In the genomic region with DNA sequence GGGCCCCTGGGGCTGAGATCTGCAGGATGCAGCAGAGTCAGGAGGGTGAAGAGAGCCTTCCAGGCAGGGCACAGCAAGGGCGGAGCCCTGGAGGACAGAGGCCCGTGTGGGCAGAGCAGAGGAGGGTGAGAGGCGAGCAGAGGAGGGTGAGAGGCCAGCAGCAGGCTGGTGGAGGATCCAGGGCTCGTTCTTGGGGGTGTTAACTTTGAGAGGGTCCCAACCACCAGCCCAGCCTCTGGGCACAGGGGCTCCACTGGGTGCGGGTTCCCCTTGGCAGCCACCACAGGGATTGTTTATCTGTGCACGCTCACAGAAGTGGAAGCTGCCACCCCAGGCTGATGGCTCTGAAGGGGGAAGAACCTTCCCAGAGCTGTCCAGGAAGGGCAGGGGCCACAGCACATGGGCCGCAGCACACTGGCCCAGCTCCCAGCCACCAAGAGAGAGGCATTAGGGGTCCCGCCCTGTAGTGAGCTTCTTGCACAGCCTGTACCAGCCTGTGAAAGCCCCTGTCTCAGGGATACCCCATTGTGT, we compare ENCODE assay signal across 18 cellular contexts. TPM values are rescaled to one million over a fixed set of nuclear protein-coding genes. Genes with fewer than 3 reads are reported as not detected.
DNase-seq lines count a peak whose midpoint lies in the region; ATAC-seq and TF ChIP-seq lines count a peak whose summit lies in the region.
"Had no signal": no experiment of that assay in that cellular context is flagged by ENCODE, and none has a peak within 500 bp of the region (broad histone marks: within the 10 kb centered on the region; RNA-seq: fewer than 3 reads in every experiment).

No MANE protein-coding gene starts in this region.

- H3K36me3 ChIP-seq in HEK293 (ENCODE audit: control insufficient read depth in 2 of 2, insufficient read depth in 1 of 2, low read length in 2 of 2) (no peaks in the 10 kb centered on the region), left ventricle myocardium inferior (no peaks in the 10 kb centered on the region), neural progenitor cell (no peaks in the 10 kb centered on the region), thyroid gland (no peaks in the 10 kb centered on the region), SJCRH30 (no peaks in the 10 kb centered on the region)
- H3K36me3 ChIP-seq: adrenal gland had no signal

- no peaks in the 10 kb centered on the region for H3K36me3 Mint-ChIP-seq in neural progenitor cell
- H3K36me3 Mint-ChIP-seq: IgD-negative memory B cell had no signal

- H3K27ac Mint-ChIP-seq in neural progenitor cell = peak overlapping the region; percentile 74
- H3K27ac Mint-ChIP-seq: activated T-helper 2 cell treated with anti-CD3 and anti-CD28 coated beads, Interferon-gamma antibody, Interleukin-2, Interleukin-4, amounts not matched to agents 10 μg/mL and 5 μg/mL and 100 μg/mL, durations not matched to agents 14 hours and 24 hours and 36 hours; IgD-negative memory B cell; progenitor cell of endocrine pancreas had no signal

- H3K27me3 Mint-ChIP-seq in neural progenitor cell (ENCODE audit: insufficient read depth, low read depth) = peaks cover 10% of the 10 kb centered on the region

- POLR2A ChIA-PET in HEK293 (lab: Yijun Ruan, JAX) = no interaction called here

- no peak overlapping the region for H3K27ac ChIP-seq in HEK293 (ENCODE audit: extremely low read depth, low read depth, low read length)
- peak overlapping the region; percentile 99 for H3K27ac ChIP-seq in left ventricle myocardium inferior (replicated peaks)
- H3K27ac ChIP-seq in neural progenitor cell = no peak overlapping the region
- peak overlapping the region in 2 of 3 donors; percentile 51 to 52 for H3K27ac ChIP-seq in thyroid gland
- H3K27ac ChIP-seq in SJCRH30 = no peak overlapping the region
- H3K27ac ChIP-seq: RWPE1 had no signal

- no peaks in the 10 kb centered on the region for H4K20me1 ChIP-seq in neural progenitor cell (ENCODE audit: low read depth)

- H3K4me3 ChIP-seq in HEK293 (ENCODE audit: low read depth, low read length) = no peak overlapping the region
- H3K4me3 ChIP-seq in left ventricle myocardium inferior = no peak overlapping the region
- no peak overlapping the region for H3K4me3 ChIP-seq in neural progenitor cell
- no peak overlapping the region for H3K4me3 ChIP-seq in thyroid gland (replicated peaks in 1 of 3)
- H3K4me3 ChIP-seq in SJCRH30 = no peak overlapping the region
- H3K4me3 ChIP-seq: adrenal gland had no signal

- H3K27me3 ChIP-seq in left ventricle myocardium inferior (ENCODE audit: low read depth) (no peaks in the 10 kb centered on the region), neural progenitor cell (no peaks in the 10 kb centered on the region), thyroid gland (no peaks in the 10 kb centered on the region), SJCRH30 (no peaks in the 10 kb centered on the region)
- H3K27me3 ChIP-seq: adrenal gland had no signal

- CTCF ChIA-PET in HEK293 (lab: Yijun Ruan, JAX) = no interaction called here

- no peak for TF ChIP-seq POLR2A in thyroid gland (IDR thresholded peaks at IDR 0.05)

- no peaks in the 10 kb centered on the region for H3F3A ChIP-seq in neural progenitor cell (ENCODE audit: low read depth)

- peak overlapping the region; percentile 19 for H3K4me3 Mint-ChIP-seq in neural progenitor cell
- H3K4me3 Mint-ChIP-seq: effector memory CD8-positive, alpha-beta T cell; IgD-negative memory B cell had no signal

- no peak overlapping the region for H3K4me2 ChIP-seq in neural progenitor cell

- WGBS in thyroid gland, 2 donors = 57 to 68% methylated on average over 5 to 7 of the region's 8 CpGs

- H3K4me1 ChIP-seq in HEK293 (ENCODE audit: control insufficient read depth, insufficient read depth, low read length) (no peaks in the 10 kb centered on the region), left ventricle myocardium inferior (peaks cover 98% of the 10 kb centered on the region), neural progenitor cell (peaks cover 5% of the 10 kb centered on the region), thyroid gland (peaks cover 6 to 60% of the 10 kb centered on the region in 2 donors), SJCRH30 (peaks cover 41% of the 10 kb centered on the region)

- ATAC-seq in GM19463 (IDR thresholded peaks at IDR 0.05; ENCODE audit: unreplicated experiment) = no peak
- ATAC-seq: effector memory CD8-positive, alpha-beta T cell; stimulated activated naive CD8-positive, alpha-beta T cell treated with anti-CD3 and anti-CD28 coated beads, Interleukin-15, Interleukin-2, amounts not matched to agents 100 U/mL and 50 U/mL, for 24 hours had no signal

- no peaks in the 10 kb centered on the region for H3K9me3 Mint-ChIP-seq in neural progenitor cell
- H3K9me3 Mint-ChIP-seq: activated T-helper 2 cell treated with anti-CD3 and anti-CD28 coated beads, Interferon-gamma antibody, Interleukin-2, Interleukin-4, amounts not matched to agents 10 μg/mL and 5 μg/mL and 100 μg/mL, durations not matched to agents 14 hours and 24 hours and 36 hours; effector memory CD8-positive, alpha-beta T cell; IgD-negative memory B cell had no signal

- no peak for TF ChIP-seq CTCF in HEK293 (tag by site-specific recombination; IDR thresholded peaks at IDR 0.05)
- TF ChIP-seq CTCF in left ventricle myocardium inferior (IDR thresholded peaks at IDR 0.05; ENCODE audit: borderline replicate concordance) = no peak
- no peak for TF ChIP-seq CTCF in neural progenitor cell (IDR thresholded peaks at IDR 0.05)
- TF ChIP-seq CTCF in thyroid gland (IDR thresholded peaks at IDR 0.05) = no peak

- H2AFZ ChIP-seq in neural progenitor cell (replicated peaks) = no peak overlapping the region

- DNase-seq in left ventricle myocardium inferior = peak; percentile 38
- no peak for DNase-seq in neural progenitor cell (ENCODE audit: low spot score)
- no peak for DNase-seq in thyroid gland
- no peak for DNase-seq in NCI-H524 (lab: John Stamatoyannopoulos, UW)
- no peak for DNase-seq in KG1 (lab: John Stamatoyannopoulos, UW)
- no peak for DNase-seq in SJCRH30
- DNase-seq: caudate nucleus; effector memory CD8-positive, alpha-beta T cell; NCI-H1694; NK-92 treated with Interleukin-12 subunit alpha and Interleukin-12 subunit beta, amount 100 ng/mL, for 24 hours; stimulated activated naive CD8-positive, alpha-beta T cell treated with anti-CD3 and anti-CD28 coated beads, Interleukin-15, Interleukin-2, amounts not matched to agents 100 U/mL and 50 U/mL, for 24 hours had no signal

- H3K9ac ChIP-seq in neural progenitor cell = no peak overlapping the region

- H3K79me2 ChIP-seq in neural progenitor cell (ENCODE audit: low read depth) = no peaks in the 10 kb centered on the region

- intact Hi-C loops in left ventricle myocardium inferior (cut with micrococcal nuclease) = no loop called here
- intact Hi-C loops in thyroid gland (cut with DNase I) = no loop called here

- H3K4me1 Mint-ChIP-seq in neural progenitor cell = peaks cover 10% of the 10 kb centered on the region

- H3K9me3 ChIP-seq in HEK293 (ENCODE audit: control insufficient read depth, insufficient read depth, low read depth, low read length) = no peaks in the 10 kb centered on the region
- H3K9me3 ChIP-seq in left ventricle myocardium inferior (replicated peaks) = no peaks in the 10 kb centered on the region
- H3K9me3 ChIP-seq in neural progenitor cell (ENCODE audit: low read depth) = no peaks in the 10 kb centered on the region
- H3K9me3 ChIP-seq in thyroid gland = no peaks in the 10 kb centered on the region
- H3K9me3 ChIP-seq in SJCRH30 (replicated peaks) = no peaks in the 10 kb centered on the region
- H3K9me3 ChIP-seq: adrenal gland had no signal

TF ChIP-seq in HEK293, 187 proteins besides CTCF, POLR2A, EP300 and RAD21:
- TF ChIP-seq ZNF184 (tag by site-specific recombination; IDR thresholded peaks at IDR 0.05) (no peak), ZNF416 (tag by site-specific recombination; IDR thresholded peaks at IDR 0.05) (no peak), ZFHX2 (tag by site-specific recombination; conservative IDR thresholded peaks at IDR 0.05) (peak; percentile 76), ZFP37 (tag by site-specific recombination; IDR thresholded peaks at IDR 0.05) (no peak), EGR2 (tag by site-specific recombination; IDR thresholded peaks at IDR 0.05; ENCODE audit: low read depth) (peak; percentile 62; the same call in 1 of the 2 replicates), ZNF555 (tag by site-specific recombination; conservative IDR thresholded peaks at IDR 0.05) (no peak), ZNF548 (tag by site-specific recombination; IDR thresholded peaks at IDR 0.05) (no peak), ZNF768 (tag by site-specific recombination; IDR thresholded peaks at IDR 0.05) (no peak)
- TF ChIP-seq, protein P1, sequence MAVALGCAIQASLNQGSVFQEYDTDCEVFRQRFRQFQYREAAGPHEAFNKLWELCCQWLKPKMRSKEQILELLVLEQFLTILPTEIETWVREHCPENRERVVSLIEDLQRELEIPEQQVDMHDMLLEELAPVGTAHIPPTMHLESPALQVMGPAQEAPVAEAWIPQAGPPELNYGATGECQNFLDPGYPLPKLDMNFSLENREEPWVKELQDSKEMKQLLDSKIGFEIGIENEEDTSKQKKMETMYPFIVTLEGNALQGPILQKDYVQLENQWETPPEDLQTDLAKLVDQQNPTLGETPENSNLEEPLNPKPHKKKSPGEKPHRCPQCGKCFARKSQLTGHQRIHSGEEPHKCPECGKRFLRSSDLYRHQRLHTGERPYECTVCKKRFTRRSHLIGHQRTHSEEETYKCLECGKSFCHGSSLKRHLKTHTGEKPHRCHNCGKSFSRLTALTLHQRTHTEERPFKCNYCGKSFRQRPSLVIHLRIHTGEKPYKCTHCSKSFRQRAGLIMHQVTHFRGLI (tag by site-specific recombination; IDR thresholded peaks at IDR 0.05) = no peak

RNA-seq across cellular contexts. Expression of a gene that starts 9.3 kb away (rescaled TPM):
- 45.5 TPM for total RNA-seq in left ventricle myocardium inferior
- total RNA-seq in neural progenitor cell (ENCODE audit: low replicate concordance) = 9.0 and 12.9 TPM in 2 replicates
- 10 to 100 TPM; 50.7 to 69.8 (median 60.8) TPM for total RNA-seq in thyroid gland
- total RNA-seq in SJCRH30 (2014; rRNA removed; shearing (Covaris generic)) = 91.1 and 95.8 TPM in 2 replicates

Comparison
In these comparisons a context has a peak if more than half of its experiments do, and no peak if none do; other contexts are left out.
1. H3K27ac ChIP-seq: peak in left ventricle myocardium inferior (single experiment) and thyroid gland (2 of 3); none in HEK293 (single experiment), neural progenitor cell (single experiment) and SJCRH30 (single experiment).